Comparison of ENCODE assay signal across 23 cellular contexts in the genomic region with DNA sequence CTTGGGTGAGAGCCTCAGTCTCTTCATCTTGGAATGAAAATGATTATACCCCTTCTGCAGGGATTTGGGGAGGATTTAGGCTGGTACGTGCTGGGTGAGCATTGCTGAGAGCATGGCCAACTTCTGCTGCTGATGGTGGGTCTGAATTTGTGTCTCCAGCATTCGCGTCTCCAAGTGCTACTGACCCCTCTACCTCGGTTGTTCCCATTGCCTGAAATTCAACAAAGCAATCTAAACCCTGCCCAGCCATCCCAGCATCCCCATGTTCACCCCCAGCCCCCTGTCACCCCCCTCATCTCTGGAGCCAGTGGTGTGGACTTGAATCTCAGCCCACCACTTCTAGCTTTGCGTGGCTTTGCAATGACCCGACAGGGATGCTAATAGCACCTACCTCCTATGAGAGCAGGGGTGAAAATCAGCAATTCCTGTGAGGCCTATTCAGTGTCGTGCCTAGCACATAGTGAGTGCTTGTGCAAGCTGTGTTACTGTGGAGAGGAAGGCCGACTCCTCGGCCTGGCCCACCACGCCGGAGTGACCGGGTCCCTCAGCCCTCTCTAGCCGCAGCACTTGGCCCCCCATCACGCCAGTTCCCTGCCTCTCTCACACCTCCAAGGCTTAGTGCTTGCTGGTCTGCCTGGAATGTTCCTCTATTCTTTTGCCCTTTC. TPM values are rescaled to one million over a fixed set of nuclear protein-coding genes. Genes with fewer than 3 reads are reported as not detected.
A peak's percentile ranks its signal among the peaks of the same experiment; 100 is the strongest.
DNase-seq lines count a peak whose midpoint lies in the region; ATAC-seq and TF ChIP-seq lines count a peak whose summit lies in the region.
"Had no signal": no experiment of that assay in that cellular context is flagged by ENCODE, and none has a peak within 500 bp of the region (broad histone marks: within the 10 kb centered on the region; RNA-seq: fewer than 3 reads in every experiment).

No MANE protein-coding gene starts in this region.

- H3K4me1 Mint-ChIP-seq in H9 = peaks cover 0 to 2% of the 10 kb centered on the region in 2 experiments; a peak in 3 of 4 replicates
- no peaks in the 10 kb centered on the region for H3K4me1 Mint-ChIP-seq in progenitor cell of endocrine pancreas (ENCODE audit: low read depth)
- H3K4me1 Mint-ChIP-seq: activated naive CD4-positive, alpha-beta T cell treated with anti-CD3 and anti-CD28 coated beads, Interleukin-2, amount 10 ng/mL, durations not matched to agents 7 days and 5 days; CD8-positive, alpha-beta memory T cell; naive thymus-derived CD4-positive, alpha-beta T cell; stimulated activated naive CD8-positive, alpha-beta T cell treated with anti-CD3 and anti-CD28 coated beads, Interleukin-15, amount 100 ng/mL, for 72 hours had no signal

- H3K27ac Mint-ChIP-seq in H9 (no peak overlapping the region), progenitor cell of endocrine pancreas (no peak overlapping the region)
- H3K27ac Mint-ChIP-seq: activated naive CD4-positive, alpha-beta T cell treated with anti-CD3 and anti-CD28 coated beads, Interleukin-2, amount 10 ng/mL, durations not matched to agents 7 days and 5 days; activated T-cell treated with anti-CD3 and anti-CD28 coated beads, Interleukin-2, amount 50 U/mL, for 72 hours; CD8-positive, alpha-beta memory T cell; naive thymus-derived CD4-positive, alpha-beta T cell had no signal

- no peaks in the 10 kb centered on the region for H3K36me3 ChIP-seq in BLaER1 treated with 17β-estradiol and CSF1 and Interleukin-3, amounts not matched to agents 10 nM and 100 nM
- H3K36me3 ChIP-seq: cardiac muscle cell, right lobe of liver, transverse colon had no signal

- H3K27ac ChIP-seq in BLaER1 treated with 17β-estradiol and CSF1 and Interleukin-3, amounts not matched to agents 10 nM and 100 nM = no peak overlapping the region
- no peak overlapping the region for H3K27ac ChIP-seq in H9 (ENCODE audit: insufficient read length, low read depth, low read length)
- peak overlapping the region; percentile 69 for H3K27ac ChIP-seq in right cardiac atrium (ENCODE audit: low read length)
- H3K27ac ChIP-seq in substantia nigra (ENCODE audit: low read depth, low read length, poor library complexity, severe bottlenecking) = no peak overlapping the region
- H3K27ac ChIP-seq: cardiac muscle cell, right lobe of liver, transverse colon had no signal

- H3K27me3 ChIP-seq in BLaER1 treated with 17β-estradiol and CSF1 and Interleukin-3, amounts not matched to agents 10 nM and 100 nM = peaks cover 0 to 4% (median 0%) of the 10 kb centered on the region in 11 experiments; a peak in 1 of 22 replicates
- H3K27me3 ChIP-seq in H9 (ENCODE audit: insufficient read depth, low read length) (no peaks in the 10 kb centered on the region), right cardiac atrium (ENCODE audit: control insufficient read depth, insufficient read depth) (no peaks in the 10 kb centered on the region)
- H3K27me3 ChIP-seq: cardiac muscle cell, right lobe of liver, transverse colon had no signal

- no peak overlapping the region for H3K23ac ChIP-seq in H9 (ENCODE audit: insufficient read length, low read depth, low read length)

- WGBS in H9 (ENCODE audit: extremely low coverage, insufficient read length, low lambda C conversion rate) = no CpG with 5 or more reads among the region's 14 CpGs
- 92% methylated on average over 14 of the region's 14 CpGs for WGBS in right cardiac atrium

- H3K79me2 ChIP-seq in H9 (ENCODE audit: insufficient read depth, low read length) = no peaks in the 10 kb centered on the region

- no peak overlapping the region for H4K8ac ChIP-seq in H9 (replicated peaks; ENCODE audit: insufficient read length, low read depth, low read length)

- H4K5ac ChIP-seq in H9 (ENCODE audit: insufficient read length, low read depth, low read length) = no peak overlapping the region

- H3K4ac ChIP-seq in H9 (ENCODE audit: low read depth, low read length) = no peak overlapping the region

- no peak overlapping the region for H2BK20ac ChIP-seq in H9 (ENCODE audit: low read depth, low read length, poor library complexity, severe bottlenecking)

- H3K27me3 Mint-ChIP-seq in H9 (ENCODE audit: low read depth) (peaks cover 31% of the 10 kb centered on the region), progenitor cell of endocrine pancreas (peaks cover 76% of the 10 kb centered on the region)

- H3T11ph ChIP-seq in H9 (ENCODE audit: low read length) = no peak overlapping the region

- no peak overlapping the region for H2AK5ac ChIP-seq in H9 (ENCODE audit: insufficient read length, low read length)

- no peaks in the 10 kb centered on the region for H3K79me1 ChIP-seq in H9 (ENCODE audit: insufficient read depth, low read depth, low read length, poor library complexity, severe bottlenecking)

- H3K9me3 Mint-ChIP-seq in H9 = no peaks in the 10 kb centered on the region
- H3K9me3 Mint-ChIP-seq in progenitor cell of endocrine pancreas (ENCODE audit: low read depth) = no peaks in the 10 kb centered on the region
- H3K9me3 Mint-ChIP-seq: activated naive CD4-positive, alpha-beta T cell treated with anti-CD3 and anti-CD28 coated beads, Interleukin-2, amount 10 ng/mL, durations not matched to agents 7 days and 5 days; activated T-cell treated with anti-CD3 and anti-CD28 coated beads, Interleukin-2, amount 50 U/mL, for 72 hours; stimulated activated naive CD8-positive, alpha-beta T cell treated with anti-CD3 and anti-CD28 coated beads, Interleukin-15, amount 100 ng/mL, for 72 hours had no signal

- H3K23me2 ChIP-seq in H9 (ENCODE audit: insufficient read length, low read depth, low read length, poor library complexity, severe bottlenecking) = no peaks in the 10 kb centered on the region

- no peak overlapping the region for H2BK15ac ChIP-seq in H9 (ENCODE audit: low read depth, low read length)

- no peak overlapping the region for H4K91ac ChIP-seq in H9 (ENCODE audit: insufficient read length, low read depth, low read length)

- H3K36me3 Mint-ChIP-seq in H9 (ENCODE audit: insufficient read depth in 1 of 3, low read depth in 3 of 3) (no peaks in the 10 kb centered on the region), progenitor cell of endocrine pancreas (ENCODE audit: insufficient read depth) (no peaks in the 10 kb centered on the region)
- H3K36me3 Mint-ChIP-seq: activated naive CD4-positive, alpha-beta T cell treated with anti-CD3 and anti-CD28 coated beads, Interleukin-2, amount 10 ng/mL, durations not matched to agents 7 days and 5 days; CD8-positive, alpha-beta memory T cell; naive thymus-derived CD4-positive, alpha-beta T cell had no signal

- H3K4me3 Mint-ChIP-seq in H9 (no peak overlapping the region), progenitor cell of endocrine pancreas (ENCODE audit: low read depth) (no peak overlapping the region)
- H3K4me3 Mint-ChIP-seq: activated naive CD4-positive, alpha-beta T cell treated with anti-CD3 and anti-CD28 coated beads, Interleukin-2, amount 10 ng/mL, durations not matched to agents 7 days and 5 days; activated T-cell treated with anti-CD3 and anti-CD28 coated beads, Interleukin-2, amount 50 U/mL, for 72 hours; CD8-positive, alpha-beta memory T cell; naive thymus-derived CD4-positive, alpha-beta T cell; stimulated activated naive CD8-positive, alpha-beta T cell treated with anti-CD3 and anti-CD28 coated beads, Interleukin-15, amount 100 ng/mL, for 72 hours had no signal

- H3K56ac ChIP-seq in H9 (ENCODE audit: insufficient read length, low read depth, low read length) = no peak overlapping the region

- no peak overlapping the region for H2AFZ ChIP-seq in H9 (ENCODE audit: low read length)

- peak overlapping the region; percentile 43 to 78 (median 60) for H3K4me2 ChIP-seq in BLaER1 treated with 17β-estradiol and CSF1 and Interleukin-3, amounts not matched to agents 10 nM and 100 nM
- no peak overlapping the region for H3K4me2 ChIP-seq in H9 (ENCODE audit: insufficient read depth, insufficient read length, low read length)

- H3K4me1 ChIP-seq in BLaER1 treated with 17β-estradiol and CSF1 and Interleukin-3, amounts not matched to agents 10 nM and 100 nM = peaks cover 10 to 43% (median 18%) of the 10 kb centered on the region in 10 experiments
- H3K4me1 ChIP-seq in H9 (ENCODE audit: insufficient read depth, low read length) (no peaks in the 10 kb centered on the region), right cardiac atrium (ENCODE audit: control insufficient read depth, insufficient read depth, low read length) (peaks cover 7% of the 10 kb centered on the region)
- H3K4me1 ChIP-seq: right lobe of liver had no signal

- no peak overlapping the region for H3K4me3 ChIP-seq in BLaER1 treated with 17β-estradiol and CSF1 and Interleukin-3, amounts not matched to agents 10 nM and 100 nM
- no peak overlapping the region for H3K4me3 ChIP-seq in right cardiac atrium (ENCODE audit: low read length)
- H3K4me3 ChIP-seq: cardiac muscle cell, right lobe of liver, transverse colon had no signal

- H3K9me3 ChIP-seq in BLaER1 treated with 17β-estradiol and CSF1 and Interleukin-3, amounts not matched to agents 10 nM and 100 nM (replicated peaks in 1 of 11) = peaks cover 0 to 9% (median 4%) of the 10 kb centered on the region in 11 experiments; a peak in 4 of 22 replicates
- H3K9me3 ChIP-seq in H9 (ENCODE audit: control insufficient read depth, low read depth, low read length) = no peaks in the 10 kb centered on the region
- no peaks in the 10 kb centered on the region for H3K9me3 ChIP-seq in right cardiac atrium (ENCODE audit: control insufficient read depth, low read length)
- H3K9me3 ChIP-seq: right lobe of liver, transverse colon had no signal

- no peak overlapping the region for H2BK12ac ChIP-seq in H9 (ENCODE audit: insufficient read length, low read depth, low read length)

- H2BK5ac ChIP-seq in H9 (ENCODE audit: insufficient read length, low read length) = no peak overlapping the region

- TF ChIP-seq CTCF in H9 (conservative IDR thresholded peaks at IDR 0.05) (no peak), progenitor cell of endocrine pancreas (IDR thresholded peaks at IDR 0.05; ENCODE audit: unreplicated experiment) (no peak)

- no peak overlapping the region for H2BK120ac ChIP-seq in H9 (ENCODE audit: low read depth, low read length, poor library complexity, severe bottlenecking)

- no peak overlapping the region for H3K18ac ChIP-seq in H9 (ENCODE audit: insufficient read length, low read depth, low read length)

- ATAC-seq in right cardiac atrium (no peak), GM18498 (IDR thresholded peaks at IDR 0.05; ENCODE audit: unreplicated experiment) (no peak)
- ATAC-seq: activated T-cell treated with anti-CD3 and anti-CD28 coated beads, Interleukin-2, amount 50 U/mL, for 72 hours; naive thymus-derived CD4-positive, alpha-beta T cell; stimulated activated naive CD8-positive, alpha-beta T cell treated with anti-CD3 and anti-CD28 coated beads, Interleukin-15, amount 100 ng/mL, for 72 hours had no signal

- no peak overlapping the region for H3K9ac ChIP-seq in BLaER1 treated with 17β-estradiol and CSF1 and Interleukin-3, amounts not matched to agents 10 nM and 100 nM
- H3K9ac ChIP-seq in H9 (ENCODE audit: extremely low read depth, insufficient read length, low read length) = no peak overlapping the region

- intact Hi-C loops in right cardiac atrium (cut with DNase I) = no loop called here

- no peaks in the 10 kb centered on the region; a peak in 1 of 22 replicates for H4K20me1 ChIP-seq in BLaER1 treated with 17β-estradiol and CSF1 and Interleukin-3, amounts not matched to agents 10 nM and 100 nM
- no peaks in the 10 kb centered on the region for H4K20me1 ChIP-seq in H9 (ENCODE audit: control insufficient read depth, insufficient read depth, insufficient read length)

- DNase-seq in H9 = peak; percentile 10
- no peak for DNase-seq in right cardiac atrium
- peak; percentile 5 for DNase-seq in progenitor cell of endocrine pancreas (ENCODE audit: low spot score, unreplicated experiment)
- DNase-seq in OCI-M2 (lab: John Stamatoyannopoulos, UW; ENCODE audit: unreplicated experiment) = no peak
- no peak for DNase-seq in inferior parietal cortex (ENCODE audit: extremely low spot score)
- no peak for DNase-seq in substantia nigra (lab: John Stamatoyannopoulos, UW)
- DNase-seq: activated CD4-positive, alpha-beta T cell treated with anti-CD3 and anti-CD28 coated beads, Interleukin-2, amount 50 U/mL, for 48 hours; activated naive CD4-positive, alpha-beta T cell treated with anti-CD3 and anti-CD28 coated beads, Interleukin-2, amount 10 ng/mL, durations not matched to agents 7 days and 5 days; activated T-cell treated with anti-CD3 and anti-CD28 coated beads, Interleukin-2, amount 50 U/mL, for 72 hours; CD8-positive, alpha-beta memory T cell; DMS153; glutamatergic neuron; naive thymus-derived CD4-positive, alpha-beta T cell; NCI-H1105; NCI-H2029 treated with DMSO at 0.1 percent for 48 hours; NCI-H774; SIG-M5; transverse colon had no signal

- H3K14ac ChIP-seq in H9 (ENCODE audit: insufficient read depth, low read length) = no peak overlapping the region

RNA-seq across cellular contexts. Expression of gene SH3PXD2B, which starts 43.4 kb away (rescaled TPM):
- total RNA-seq in H9 (2021) (48.1 and 49.0 TPM in 2 replicates), right cardiac atrium (10 to 100 TPM in 1 of 4 donors, 1 to 10 TPM in 3; 5.1 to 18.0 (median 9.1) TPM), progenitor cell of endocrine pancreas (72.4 and 79.8 TPM in 2 replicates)
- polyA plus RNA-seq in right cardiac atrium = 2.2 TPM
- polyA plus RNA-seq: CD8-positive, alpha-beta memory T cell had no signal

Comparison
In these comparisons a context has a peak if more than half of its experiments do, and no peak if none do; other contexts are left out.
1. DNase-seq: peak in H9 (single experiment) and progenitor cell of endocrine pancreas (single experiment); none in right cardiac atrium (0 of 3), OCI-M2 (single experiment), inferior parietal cortex (single experiment) and substantia nigra (0 of 49).